Comparison of ENCODE assay signal across 1 cellular context in genomic region chr20:41693136-41693979, GRCh38.
TF ChIP-seq lines count a peak whose summit lies in the region.

No MANE protein-coding gene starts in this region.

TF ChIP-seq in HEK293, 187 proteins besides CTCF, POLR2A, EP300 and RAD21 (continued from another document and continues in another):
- peak; percentile 76 for TF ChIP-seq ZNF692 (tag by site-specific recombination; IDR thresholded peaks at IDR 0.05)
- TF ChIP-seq GLIS2 (tag by site-specific recombination; IDR thresholded peaks at IDR 0.05), result peak; percentile 11; the same call in 1 of the 2 replicates
- TF ChIP-seq ATF2 (tag by site-specific recombination; IDR thresholded peaks at IDR 0.05; ENCODE audit: low read depth), result no peak
- peak; percentile 10 for TF ChIP-seq SETDB1 (IDR thresholded peaks at IDR 0.05; ENCODE audit: insufficient read length, low read length)
- no peak for TF ChIP-seq ZNF175 (tag by site-specific recombination; IDR thresholded peaks at IDR 0.05)
- peak; percentile 78 for TF ChIP-seq ZNF639 (tag by site-specific recombination; IDR thresholded peaks at IDR 0.05)
- peak; percentile 54; the same call in 1 of the 2 replicates for TF ChIP-seq ZNF664 (tag by site-specific recombination; IDR thresholded peaks at IDR 0.05)
- TF ChIP-seq ZNF341 (tag by site-specific recombination; IDR thresholded peaks at IDR 0.05; ENCODE audit: low read depth), result peak; percentile 93
- no peak for TF ChIP-seq ZNF133 (tag by site-specific recombination; IDR thresholded peaks at IDR 0.05)
- no peak for TF ChIP-seq ZNF433 (tag by site-specific recombination; IDR thresholded peaks at IDR 0.05; ENCODE audit: low read depth)
- TF ChIP-seq ZSCAN4 (tag by site-specific recombination; IDR thresholded peaks at IDR 0.05), result peak; percentile 59; the same call in 1 of the 2 replicates
- TF ChIP-seq GLI4 (tag by site-specific recombination; IDR thresholded peaks at IDR 0.05), result no peak
- no peak for TF ChIP-seq ZSCAN23 (tag by site-specific recombination; IDR thresholded peaks at IDR 0.05)
- no peak for TF ChIP-seq ZNF121 (tag by site-specific recombination; IDR thresholded peaks at IDR 0.05)
- TF ChIP-seq ZNF404 (tag by site-specific recombination; IDR thresholded peaks at IDR 0.05), result no peak
- TF ChIP-seq ZNF37A (tag by site-specific recombination; IDR thresholded peaks at IDR 0.05), result no peak
- TF ChIP-seq ZNF600 (tag by site-specific recombination; IDR thresholded peaks at IDR 0.05), result no peak
- TF ChIP-seq YY2 (tag by site-specific recombination; IDR thresholded peaks at IDR 0.05), result peak; percentile 98
- no peak for TF ChIP-seq ZNF223 (tag by site-specific recombination; IDR thresholded peaks at IDR 0.05)
- 0 out of 2 replicates have a peak, but pooled peaks have one; percentile 13 for TF ChIP-seq ZBTB21 (tag by site-specific recombination; IDR thresholded peaks at IDR 0.05)
- 0 out of 2 replicates have a peak, but pooled peaks have one; percentile 25 for TF ChIP-seq WT1 (tag by site-specific recombination; IDR thresholded peaks at IDR 0.05)
- peak; percentile 27; the same call in 1 of the 2 replicates for TF ChIP-seq ZBTB6 (tag by site-specific recombination; IDR thresholded peaks at IDR 0.05)
- peak; percentile 32; the same call in 1 of the 2 replicates for TF ChIP-seq ZNF18 (tag by site-specific recombination; IDR thresholded peaks at IDR 0.05)
- TF ChIP-seq BCL11A (tag by site-specific recombination; IDR thresholded peaks at IDR 0.05; ENCODE audit: low read depth), result no peak
- peak; percentile 58; the same call in 1 of the 2 replicates for TF ChIP-seq ZNF76 (tag by site-specific recombination; IDR thresholded peaks at IDR 0.05; ENCODE audit: borderline replicate concordance, low read depth)
- TF ChIP-seq ZSCAN16 (tag by site-specific recombination; IDR thresholded peaks at IDR 0.05), result no peak
- no peak for TF ChIP-seq ZNF221 (tag by site-specific recombination; IDR thresholded peaks at IDR 0.05; ENCODE audit: borderline replicate concordance)
- 0 out of 2 replicates have a peak, but pooled peaks have one; percentile 15 for TF ChIP-seq INSM2 (tag by site-specific recombination; IDR thresholded peaks at IDR 0.05)
- TF ChIP-seq YY1 (tag by site-specific recombination; IDR thresholded peaks at IDR 0.05), result peak; percentile 100
- TF ChIP-seq BCL11B (tag by site-specific recombination; IDR thresholded peaks at IDR 0.05; ENCODE audit: low read depth), result no peak
- no peak for TF ChIP-seq IKZF3 (tag by site-specific recombination; IDR thresholded peaks at IDR 0.05)
- no peak for TF ChIP-seq PRDM1 (tag by site-specific recombination; IDR thresholded peaks at IDR 0.05)
- no peak for TF ChIP-seq ZBTB10 (tag by site-specific recombination; IDR thresholded peaks at IDR 0.05)
- no peak for TF ChIP-seq HIC1 (tag by site-specific recombination; IDR thresholded peaks at IDR 0.05)
- peak; percentile 70; the same call in 1 of the 2 replicates for TF ChIP-seq KLF10 (tag by site-specific recombination; IDR thresholded peaks at IDR 0.05)
- no peak for TF ChIP-seq ZNF202 (tag by site-specific recombination; IDR thresholded peaks at IDR 0.05; ENCODE audit: borderline replicate concordance)
- TF ChIP-seq ZNF830 (tag by site-specific recombination; IDR thresholded peaks at IDR 0.05; ENCODE audit: low read depth), result no peak
- peak; percentile 47; the same call in 1 of the 2 replicates for TF ChIP-seq ZSCAN5A (tag by site-specific recombination; IDR thresholded peaks at IDR 0.05)
- TF ChIP-seq ZNF10 (tag by site-specific recombination; IDR thresholded peaks at IDR 0.05), result no peak; the same call in 1 of the 2 replicates
- TF ChIP-seq SP7 (tag by site-specific recombination; IDR thresholded peaks at IDR 0.05), result peak; percentile 35
- no peak for TF ChIP-seq FEZF1 (tag by site-specific recombination; IDR thresholded peaks at IDR 0.05)
- peak; percentile 88 for TF ChIP-seq ZNF561 (tag by site-specific recombination; IDR thresholded peaks at IDR 0.05; ENCODE audit: borderline replicate concordance)
- TF ChIP-seq PRDM4 (tag by site-specific recombination; IDR thresholded peaks at IDR 0.05), result peak; percentile 18; the same call in 1 of the 2 replicates
